1 cellular context compared by ENCODE assay signal in genomic region chr15:73806698-73807483, GRCh38.
TF ChIP-seq lines count a peak whose summit lies in the region.

No MANE protein-coding gene starts in this region.

TF ChIP-seq in HepG2, 621 proteins besides CTCF, POLR2A, EP300 and RAD21 (continued from another document):
- TF ChIP-seq TSC22D2 (CRISPR knock-in tag; IDR thresholded peaks at IDR 0.05; ENCODE audit: borderline replicate concordance) (no peak), HNF4A (CRISPR knock-in tag; IDR thresholded peaks at IDR 0.05) (peak; percentile 86), SOX5 (CRISPR knock-in tag; IDR thresholded peaks at IDR 0.05; ENCODE audit: borderline replicate concordance) (peak; percentile 84; the same call in 1 of the 2 replicates), TEAD3 (CRISPR knock-in tag; optimal IDR thresholded peaks at IDR 0.05; ENCODE audit: borderline replicate concordance) (no peak), AGO2 (optimal IDR thresholded peaks at IDR 0.05; ENCODE audit: low read depth, low read length) (no peak), ZNF33A (CRISPR knock-in tag; IDR thresholded peaks at IDR 0.05; ENCODE audit: borderline replicate concordance) (no peak), ZNF687 (CRISPR knock-in tag; IDR thresholded peaks at IDR 0.05) (peak; percentile 45), ZNF772 (CRISPR knock-in tag; IDR thresholded peaks at IDR 0.05) (no peak), ZNF710 (CRISPR knock-in tag; IDR thresholded peaks at IDR 0.05; ENCODE audit: borderline replicate concordance) (peak; percentile 48; the same call in 1 of the 2 replicates), MIER3 (CRISPR knock-in tag; IDR thresholded peaks at IDR 0.05; ENCODE audit: borderline replicate concordance) (no peak), NONO (IDR thresholded peaks at IDR 0.05) (no peak), NONO (CRISPR knock-in tag; conservative IDR thresholded peaks at IDR 0.05) (peak; percentile 45; the same call in 1 of the 2 replicates), IKZF4 (CRISPR knock-in tag; IDR thresholded peaks at IDR 0.05; ENCODE audit: borderline replicate concordance, low read depth, not compliant biosample characterization) (no peak), ZNF264 (CRISPR knock-in tag; IDR thresholded peaks at IDR 0.05) (peak; percentile 61; the same call in 1 of the 2 replicates), HMG20A (CRISPR knock-in tag; IDR thresholded peaks at IDR 0.05; ENCODE audit: borderline replicate concordance) (peak; percentile 31; the same call in 1 of the 2 replicates), POGZ (CRISPR knock-in tag; IDR thresholded peaks at IDR 0.05) (peak; percentile 16; the same call in 1 of the 2 replicates), ZNF274 (CRISPR knock-in tag; IDR thresholded peaks at IDR 0.05) (no peak), ZEB1 (IDR thresholded peaks at IDR 0.05; ENCODE audit: insufficient replicate concordance, low read depth) (peak; percentile 71), THRA (CRISPR knock-in tag; IDR thresholded peaks at IDR 0.05; ENCODE audit: borderline replicate concordance) (peak; percentile 19; the same call in 1 of the 2 replicates), HNF4G (IDR thresholded peaks at IDR 0.05; ENCODE audit: borderline replicate concordance, low read depth, low read length) (peak; percentile 77), HNF4G (CRISPR knock-in tag; IDR thresholded peaks at IDR 0.05; ENCODE audit: borderline replicate concordance, low read depth) (peak; percentile 83; the same call in 1 of the 2 replicates), REL (CRISPR knock-in tag; conservative IDR thresholded peaks at IDR 0.05) (no peak), GATAD2A (CRISPR knock-in tag; IDR thresholded peaks at IDR 0.05) (peak; percentile 56), HOXA3 (CRISPR knock-in tag; IDR thresholded peaks at IDR 0.05) (peak; percentile 43; the same call in 1 of the 2 replicates), SPEN (CRISPR knock-in tag; IDR thresholded peaks at IDR 0.05; ENCODE audit: low read depth) (peak; percentile 54; the same call in 1 of the 2 replicates), GATA4 (IDR thresholded peaks at IDR 0.05; ENCODE audit: borderline replicate concordance, low read depth) (0 out of 2 replicates have a peak, but pooled peaks have one; percentile 17), NR2F2 (IDR thresholded peaks at IDR 0.05; ENCODE audit: borderline replicate concordance, low read depth) (peak; percentile 76), ZFP90 (CRISPR knock-in tag; IDR thresholded peaks at IDR 0.05; ENCODE audit: borderline replicate concordance) (no peak), FOXA1 (IDR thresholded peaks at IDR 0.05) (no peak), FOXA1 (CRISPR knock-in tag; IDR thresholded peaks at IDR 0.05) (peak; percentile 58), ZNF343 (CRISPR knock-in tag; IDR thresholded peaks at IDR 0.05) (0 out of 2 replicates have a peak, but pooled peaks have one; percentile 23), TARDBP (CRISPR knock-in tag; IDR thresholded peaks at IDR 0.05) (no peak), BCL6 (CRISPR knock-in tag; IDR thresholded peaks at IDR 0.05) (peak; percentile 68), HNRNPL (IDR thresholded peaks at IDR 0.05; ENCODE audit: low read depth, low read length) (peak; percentile 68; the same call in 1 of the 2 replicates), PAXIP1 (CRISPR knock-in tag; conservative IDR thresholded peaks at IDR 0.05) (peak; percentile 95)
- TF ChIP-seq, protein P1, sequence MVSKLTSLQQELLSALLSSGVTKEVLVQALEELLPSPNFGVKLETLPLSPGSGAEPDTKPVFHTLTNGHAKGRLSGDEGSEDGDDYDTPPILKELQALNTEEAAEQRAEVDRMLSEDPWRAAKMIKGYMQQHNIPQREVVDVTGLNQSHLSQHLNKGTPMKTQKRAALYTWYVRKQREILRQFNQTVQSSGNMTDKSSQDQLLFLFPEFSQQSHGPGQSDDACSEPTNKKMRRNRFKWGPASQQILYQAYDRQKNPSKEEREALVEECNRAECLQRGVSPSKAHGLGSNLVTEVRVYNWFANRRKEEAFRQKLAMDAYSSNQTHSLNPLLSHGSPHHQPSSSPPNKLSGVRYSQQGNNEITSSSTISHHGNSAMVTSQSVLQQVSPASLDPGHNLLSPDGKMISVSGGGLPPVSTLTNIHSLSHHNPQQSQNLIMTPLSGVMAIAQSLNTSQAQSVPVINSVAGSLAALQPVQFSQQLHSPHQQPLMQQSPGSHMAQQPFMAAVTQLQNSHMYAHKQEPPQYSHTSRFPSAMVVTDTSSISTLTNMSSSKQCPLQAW (CRISPR knock-in tag; IDR thresholded peaks at IDR 0.05) = peak; percentile 34; the same call in 1 of the 2 replicates
- TF ChIP-seq, protein P2, sequence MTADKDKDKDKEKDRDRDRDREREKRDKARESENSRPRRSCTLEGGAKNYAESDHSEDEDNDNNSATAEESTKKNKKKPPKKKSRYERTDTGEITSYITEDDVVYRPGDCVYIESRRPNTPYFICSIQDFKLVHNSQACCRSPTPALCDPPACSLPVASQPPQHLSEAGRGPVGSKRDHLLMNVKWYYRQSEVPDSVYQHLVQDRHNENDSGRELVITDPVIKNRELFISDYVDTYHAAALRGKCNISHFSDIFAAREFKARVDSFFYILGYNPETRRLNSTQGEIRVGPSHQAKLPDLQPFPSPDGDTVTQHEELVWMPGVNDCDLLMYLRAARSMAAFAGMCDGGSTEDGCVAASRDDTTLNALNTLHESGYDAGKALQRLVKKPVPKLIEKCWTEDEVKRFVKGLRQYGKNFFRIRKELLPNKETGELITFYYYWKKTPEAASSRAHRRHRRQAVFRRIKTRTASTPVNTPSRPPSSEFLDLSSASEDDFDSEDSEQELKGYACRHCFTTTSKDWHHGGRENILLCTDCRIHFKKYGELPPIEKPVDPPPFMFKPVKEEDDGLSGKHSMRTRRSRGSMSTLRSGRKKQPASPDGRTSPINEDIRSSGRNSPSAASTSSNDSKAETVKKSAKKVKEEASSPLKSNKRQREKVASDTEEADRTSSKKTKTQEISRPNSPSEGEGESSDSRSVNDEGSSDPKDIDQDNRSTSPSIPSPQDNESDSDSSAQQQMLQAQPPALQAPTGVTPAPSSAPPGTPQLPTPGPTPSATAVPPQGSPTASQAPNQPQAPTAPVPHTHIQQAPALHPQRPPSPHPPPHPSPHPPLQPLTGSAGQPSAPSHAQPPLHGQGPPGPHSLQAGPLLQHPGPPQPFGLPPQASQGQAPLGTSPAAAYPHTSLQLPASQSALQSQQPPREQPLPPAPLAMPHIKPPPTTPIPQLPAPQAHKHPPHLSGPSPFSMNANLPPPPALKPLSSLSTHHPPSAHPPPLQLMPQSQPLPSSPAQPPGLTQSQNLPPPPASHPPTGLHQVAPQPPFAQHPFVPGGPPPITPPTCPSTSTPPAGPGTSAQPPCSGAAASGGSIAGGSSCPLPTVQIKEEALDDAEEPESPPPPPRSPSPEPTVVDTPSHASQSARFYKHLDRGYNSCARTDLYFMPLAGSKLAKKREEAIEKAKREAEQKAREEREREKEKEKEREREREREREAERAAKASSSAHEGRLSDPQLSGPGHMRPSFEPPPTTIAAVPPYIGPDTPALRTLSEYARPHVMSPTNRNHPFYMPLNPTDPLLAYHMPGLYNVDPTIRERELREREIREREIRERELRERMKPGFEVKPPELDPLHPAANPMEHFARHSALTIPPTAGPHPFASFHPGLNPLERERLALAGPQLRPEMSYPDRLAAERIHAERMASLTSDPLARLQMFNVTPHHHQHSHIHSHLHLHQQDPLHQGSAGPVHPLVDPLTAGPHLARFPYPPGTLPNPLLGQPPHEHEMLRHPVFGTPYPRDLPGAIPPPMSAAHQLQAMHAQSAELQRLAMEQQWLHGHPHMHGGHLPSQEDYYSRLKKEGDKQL (CRISPR knock-in tag; IDR thresholded peaks at IDR 0.05; ENCODE audit: low read depth) = no peak
- TF ChIP-seq, protein P3, sequence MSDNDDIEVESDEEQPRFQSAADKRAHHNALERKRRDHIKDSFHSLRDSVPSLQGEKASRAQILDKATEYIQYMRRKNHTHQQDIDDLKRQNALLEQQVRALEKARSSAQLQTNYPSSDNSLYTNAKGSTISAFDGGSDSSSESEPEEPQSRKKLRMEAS (IDR thresholded peaks at IDR 0.05) = 0 out of 2 replicates have a peak, but pooled peaks have one; percentile 3
- TF ChIP-seq, protein P4, sequence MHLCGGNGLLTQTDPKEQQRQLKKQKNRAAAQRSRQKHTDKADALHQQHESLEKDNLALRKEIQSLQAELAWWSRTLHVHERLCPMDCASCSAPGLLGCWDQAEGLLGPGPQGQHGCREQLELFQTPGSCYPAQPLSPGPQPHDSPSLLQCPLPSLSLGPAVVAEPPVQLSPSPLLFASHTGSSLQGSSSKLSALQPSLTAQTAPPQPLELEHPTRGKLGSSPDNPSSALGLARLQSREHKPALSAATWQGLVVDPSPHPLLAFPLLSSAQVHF (CRISPR knock-in tag; IDR thresholded peaks at IDR 0.05) = no peak
